ENCODE assay signal across 1 cellular context in genomic region chr9:76433851-76434250, GRCh38.
TF ChIP-seq lines count a peak whose summit lies in the region.

No MANE protein-coding gene starts in this region.

TF ChIP-seq in SK-N-SH treated with all-trans-retinoic acid at 6 μM for 48 hours, 23 proteins besides CTCF, POLR2A, EP300 and RAD21 (continued from another document):
- TF ChIP-seq TSHZ2 (CRISPR knock-in tag; IDR thresholded peaks at IDR 0.05) (no peak), ZC3H10 (CRISPR knock-in tag; IDR thresholded peaks at IDR 0.05) (no peak)
